Comparison of ENCODE assay signal across 19 cellular contexts in the genomic region with DNA sequence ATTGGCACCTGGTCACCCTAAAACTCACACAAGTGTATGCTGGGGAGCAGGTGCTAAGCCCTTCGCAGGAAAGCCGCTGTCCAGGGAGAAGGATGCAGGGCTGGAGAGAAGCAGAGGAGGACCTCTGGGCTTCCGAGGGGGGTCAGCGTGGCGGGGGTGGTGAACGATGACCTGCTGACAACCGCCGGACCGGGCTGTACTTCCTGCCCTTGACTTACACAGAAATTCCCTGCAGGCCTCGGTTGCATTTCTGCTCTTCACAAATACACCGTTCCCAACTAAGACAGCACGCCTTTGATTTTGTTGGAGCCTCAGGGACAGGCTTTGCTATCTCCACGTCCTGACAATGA. TPM values are rescaled to one million over a fixed set of nuclear protein-coding genes. Genes with fewer than 3 reads are reported as not detected.
DNase-seq lines count a peak whose midpoint lies in the region; ATAC-seq and TF ChIP-seq lines count a peak whose summit lies in the region.
"Had no signal": no experiment of that assay in that cellular context is flagged by ENCODE, and none has a peak within 500 bp of the region (broad histone marks: within the 10 kb centered on the region; RNA-seq: fewer than 3 reads in every experiment).

No MANE protein-coding gene starts in this region.

- intact Hi-C loops in left ventricle myocardium inferior (cut with micrococcal nuclease): loop anchor here (5.0 kb wide), 1 partner anchor 66 kb away; no protein-coding TSS in a partner anchor
- intact Hi-C loops in left cardiac atrium (cut with DNase I): loop anchor here (1.0 to 5.0 kb wide), 3 partner anchors 70 to 126 kb away; no protein-coding TSS in a partner anchor

- no peak for DNase-seq in left ventricle myocardium inferior
- no peak for DNase-seq in left cardiac atrium
- no peak for DNase-seq in neuronal stem cell (ENCODE audit: low spot score)
- DNase-seq in effector CD8-positive, alpha-beta T cell (lab: John Stamatoyannopoulos, UW): no peak
- DNase-seq in MG63: no peak
- DNase-seq: DMS 273 treated with DMSO at 0.1 percent for 48 hours, NCI-H1436 treated with DMSO at 0.1 percent for 48 hours, NCI-H2029, NCI-H226, NCI-H748 treated with DMSO at 0.1 percent for 48 hours had no signal

- H2BK15ac ChIP-seq in neuronal stem cell (ENCODE audit: low read length): peak overlapping the region; percentile 82

- H4K8ac ChIP-seq in neuronal stem cell (ENCODE audit: low read depth, low read length): no peak overlapping the region

- no CpG with 5 or more reads among the region's 13 CpGs for WGBS in neuronal stem cell (ENCODE audit: extremely low coverage in 2 of 2, insufficient read length in 2 of 2, insufficient replicate concordance in 1 of 2), 2 donors

- H3K27ac ChIP-seq in left ventricle myocardium inferior (replicated peaks) (peak overlapping the region; percentile 40), KOPT-K1 (ENCODE audit: low read depth, low read length, poor library complexity, severe bottlenecking) (peak overlapping the region; percentile 72), neuronal stem cell (replicated peaks; ENCODE audit: low read length) (no peak overlapping the region)
- H3K27ac ChIP-seq: SJCRH30 had no signal

- peak overlapping the region; percentile 95 for H2AK5ac ChIP-seq in neuronal stem cell (ENCODE audit: low read depth, low read length)

- H3K36me3 ChIP-seq in left ventricle myocardium inferior: no peaks in the 10 kb centered on the region
- H3K36me3 ChIP-seq in KOPT-K1 (ENCODE audit: insufficient read depth, low read length): no peaks in the 10 kb centered on the region
- no peaks in the 10 kb centered on the region for H3K36me3 ChIP-seq in neuronal stem cell (replicated peaks in 1 of 2; ENCODE audit: control insufficient read depth in 2 of 2, insufficient read depth in 2 of 2, low read length in 2 of 2)
- no peaks in the 10 kb centered on the region for H3K36me3 ChIP-seq in MG63
- H3K36me3 ChIP-seq: HAP-1, SJCRH30 had no signal

- H3K4me2 ChIP-seq in neuronal stem cell (ENCODE audit: insufficient read depth, low read length, poor library complexity, severe bottlenecking): no peak overlapping the region
- H3K4me2 ChIP-seq: GM23338 had no signal

- no peak overlapping the region for H4K91ac ChIP-seq in neuronal stem cell (ENCODE audit: low read depth, low read length, poor library complexity)

- no peak overlapping the region for H3K14ac ChIP-seq in neuronal stem cell (ENCODE audit: low read length)

- ATAC-seq in left cardiac atrium (no peak), GM19452 (IDR thresholded peaks at IDR 0.05; ENCODE audit: unreplicated experiment) (no peak)

- H3K4ac ChIP-seq in neuronal stem cell (ENCODE audit: low read length): peak overlapping the region; percentile 8

- H3K79me1 ChIP-seq in neuronal stem cell (ENCODE audit: low read depth, low read length): no peaks in the 10 kb centered on the region

- peak overlapping the region; percentile 80 for H2BK5ac ChIP-seq in neuronal stem cell (ENCODE audit: low read length)

- peaks cover 30% of the 10 kb centered on the region for H3K4me1 ChIP-seq in left ventricle myocardium inferior
- H3K4me1 ChIP-seq in neuronal stem cell (ENCODE audit: control insufficient read depth in 2 of 2, insufficient read depth in 1 of 2, low read depth in 1 of 2, low read length in 2 of 2): no peaks in the 10 kb centered on the region
- H3K4me1 ChIP-seq: HAP-1, SJCRH30 had no signal

- H3K23ac ChIP-seq in neuronal stem cell (ENCODE audit: low read depth, low read length, poor library complexity): no peak overlapping the region

- H3K9ac ChIP-seq in neuronal stem cell (ENCODE audit: low read depth, low read length, poor library complexity): no peak overlapping the region

- no peak overlapping the region for H2BK12ac ChIP-seq in neuronal stem cell (ENCODE audit: low read length)

- TF ChIP-seq CTCF in left ventricle myocardium inferior (IDR thresholded peaks at IDR 0.05; ENCODE audit: borderline replicate concordance): no peak

- H3K18ac ChIP-seq in neuronal stem cell (ENCODE audit: low read length): peak overlapping the region; percentile 60

- H3K4me3 ChIP-seq in left ventricle myocardium inferior (no peak overlapping the region), neuronal stem cell (ENCODE audit: low read length in 2 of 2) (no peak overlapping the region), MG63 (no peak overlapping the region)
- H3K4me3 ChIP-seq: GM23338, HAP-1, SJCRH30 had no signal

- no peaks in the 10 kb centered on the region for H3K27me3 ChIP-seq in left ventricle myocardium inferior (ENCODE audit: low read depth)
- no peaks in the 10 kb centered on the region for H3K27me3 ChIP-seq in neuronal stem cell (ENCODE audit: control insufficient read depth in 3 of 3, insufficient read depth in 3 of 3, low read depth in 1 of 3, low read length in 3 of 3)
- H3K27me3 ChIP-seq in MG63: no peaks in the 10 kb centered on the region
- H3K27me3 ChIP-seq: SJCRH30 had no signal

- H2AFZ ChIP-seq in neuronal stem cell (ENCODE audit: low read length): no peak overlapping the region

- H3K9me3 ChIP-seq in left ventricle myocardium inferior (replicated peaks): no peaks in the 10 kb centered on the region
- no peaks in the 10 kb centered on the region for H3K9me3 ChIP-seq in KOPT-K1 (ENCODE audit: insufficient read depth, low read length, poor library complexity, severe bottlenecking)
- no peaks in the 10 kb centered on the region for H3K9me3 ChIP-seq in neuronal stem cell (replicated peaks in 1 of 2; ENCODE audit: control insufficient read depth in 2 of 2, insufficient read depth in 1 of 2, low read depth in 1 of 2, low read length in 2 of 2)
- H3K9me3 ChIP-seq in MG63: no peaks in the 10 kb centered on the region
- H3K9me3 ChIP-seq: HAP-1, SJCRH30 had no signal

- no peak overlapping the region for H2BK120ac ChIP-seq in neuronal stem cell (ENCODE audit: low read depth, low read length)

RNA-seq across cellular contexts. Expression of a gene that starts 37.6 kb away (rescaled TPM):
- total RNA-seq in left ventricle myocardium inferior (not detected), left cardiac atrium (not detected)
- not detected for polyA plus RNA-seq in neuronal stem cell (2013, experiment 1 of 2)
- polyA plus RNA-seq in neuronal stem cell (2013, experiment 2 of 2): not detected
- not detected in 2 replicates for total RNA-seq in MG63 (2014; rRNA removed; shearing (Covaris generic); ENCODE audit: low replicate concordance)
- total RNA-seq: Caco-2; CD4-positive, alpha-beta memory T cell; G401; GM23338; SJCRH30 had no signal
- polyA plus RNA-seq: BJ; CD4-positive, alpha-beta memory T cell; GM23338 had no signal

RNA-seq across cellular contexts. Expression of a gene that starts 42.9 kb away (rescaled TPM):
- total RNA-seq in left ventricle myocardium inferior: not detected
- total RNA-seq in left cardiac atrium: not detected
- polyA plus RNA-seq in neuronal stem cell (2013, experiment 1 of 2): not detected
- polyA plus RNA-seq in neuronal stem cell (2013, experiment 2 of 2): not detected
- not detected in 2 replicates for total RNA-seq in MG63 (2014; rRNA removed; shearing (Covaris generic); ENCODE audit: low replicate concordance)
- total RNA-seq: Caco-2; CD4-positive, alpha-beta memory T cell; G401; GM23338; SJCRH30 had no signal
- polyA plus RNA-seq: BJ, GM23338 had no signal
